30 cellular contexts compared by ENCODE assay signal in genomic region chr12:2652401-2653081, GRCh38.
A peak's percentile ranks its signal among the peaks of the same experiment; 100 is the strongest.
DNase-seq lines count a peak whose midpoint lies in the region; ATAC-seq and TF ChIP-seq lines count a peak whose summit lies in the region.
"Had no signal": no experiment of that assay in that cellular context is flagged by ENCODE, and none has a peak within 500 bp of the region (broad histone marks: within the 10 kb centered on the region; RNA-seq: fewer than 3 reads in every experiment).

No MANE protein-coding gene starts in this region.

- DNase-seq in H7 (peak; percentile 91), RWPE2 (ENCODE audit: low spot score) (peak; percentile 56), iPS-NIHi7 (ENCODE audit: extremely low spot score) (peak; percentile 83), trophoblast cell (no peak), GM13976 (ENCODE audit: low spot score) (no peak), DMS114 treated with DMSO at 0.1 percent for 48 hours (lab: John Stamatoyannopoulos, UW; ENCODE audit: unreplicated experiment) (no peak)
- DNase-seq in stimulated activated CD4-positive, alpha-beta T cell treated with anti-CD3 and anti-CD28 coated beads, Interleukin-2, amount 100 ng/mL, for 48 hours = no peak
- DNase-seq: activated CD8-positive, alpha-beta T cell treated with anti-CD3 and anti-CD28 coated beads, Interleukin-2, amount 10 ng/mL, durations not matched to agents 7 days and 5 days; activated T-cell treated with anti-CD3 and anti-CD28 coated beads for 4 hours; anterior cingulate cortex; colonic mucosa; COR-L47; DMS53; effector CD8-positive, alpha-beta T cell; immature natural killer cell; left lung; mesenchymal stem cell; NCI-H1105; NCI-H187; NCI-H2171 treated with DMSO at 0.1 percent for 48 hours; NCI-H510A treated with DMSO at 0.1 percent for 48 hours; Right ventricle myocardium superior; stimulated activated CD4-positive, alpha-beta T cell treated with anti-CD3 and anti-CD28 coated beads, Interleukin-4, amount 100 ng/mL, for 1 hour; T-helper 2 cell; thyroid gland had no signal

- H3K79me1 ChIP-seq in trophoblast cell (ENCODE audit: low read length) = no peaks in the 10 kb centered on the region

- H3K4ac ChIP-seq in trophoblast cell (ENCODE audit: low read depth, low read length) = no peak overlapping the region

- no peak overlapping the region for H3K4me3 ChIP-seq in H7 (ENCODE audit: insufficient read depth, low read depth, low read length)
- no peak overlapping the region for H3K4me3 ChIP-seq in RWPE2 (ENCODE audit: severe bottlenecking)
- H3K4me3 ChIP-seq in trophoblast cell (ENCODE audit: low read depth, low read length) = no peak overlapping the region
- H3K4me3 ChIP-seq: BLaER1 treated with 17β-estradiol and CSF1 and Interleukin-3, amounts not matched to agents 10 nM and 100 nM; colonic mucosa; hepatocyte; left lung; right atrium auricular region; thyroid gland had no signal

- no peak overlapping the region for H2AK5ac ChIP-seq in trophoblast cell (ENCODE audit: low read length)

- H4K12ac ChIP-seq in trophoblast cell (ENCODE audit: low read depth, low read length) = no peak overlapping the region

- peak overlapping the region; percentile 2 for H2BK12ac ChIP-seq in trophoblast cell (ENCODE audit: low read length)

- no peak for ATAC-seq in RWPE2 (ENCODE audit: low read depth)
- ATAC-seq in HG03520 (IDR thresholded peaks at IDR 0.05; ENCODE audit: unreplicated experiment) = no peak
- ATAC-seq: activated CD8-positive, alpha-beta T cell treated with anti-CD3 and anti-CD28 coated beads, Interleukin-2, amount 10 ng/mL, durations not matched to agents 7 days and 5 days; left lung had no signal

- H3K27me3 ChIP-seq in H7 (ENCODE audit: control insufficient read depth, insufficient read depth, low read length) = no peaks in the 10 kb centered on the region
- H3K27me3 ChIP-seq in RWPE2 (ENCODE audit: insufficient read depth, poor library complexity, severe bottlenecking) = peaks cover 60% of the 10 kb centered on the region
- H3K27me3 ChIP-seq in trophoblast cell (ENCODE audit: insufficient read depth, low read length) = no peaks in the 10 kb centered on the region
- H3K27me3 ChIP-seq: BLaER1 treated with 17β-estradiol and CSF1 and Interleukin-3, amounts not matched to agents 10 nM and 100 nM; colonic mucosa; hepatocyte; right atrium auricular region; thyroid gland had no signal

- H3K9me3 ChIP-seq in RWPE2 (ENCODE audit: severe bottlenecking) (no peaks in the 10 kb centered on the region), trophoblast cell (ENCODE audit: insufficient read depth, low read depth, low read length) (no peaks in the 10 kb centered on the region)
- H3K9me3 ChIP-seq: colonic mucosa, left lung, right atrium auricular region, thyroid gland had no signal

- no peak overlapping the region for H3K18ac ChIP-seq in trophoblast cell (ENCODE audit: low read length)

- H3K14ac ChIP-seq in trophoblast cell (ENCODE audit: low read length) = no peak overlapping the region

- H3K27ac ChIP-seq in RWPE2 (ENCODE audit: poor library complexity, severe bottlenecking) (no peak overlapping the region), trophoblast cell (ENCODE audit: low read depth, low read length) (no peak overlapping the region)
- H3K27ac ChIP-seq: BLaER1 treated with 17β-estradiol and CSF1 and Interleukin-3, amounts not matched to agents 10 nM and 100 nM; colonic mucosa; epithelial cell of prostate; hepatocyte; left lung; right atrium auricular region; thyroid gland had no signal

- H3K9ac ChIP-seq in trophoblast cell (ENCODE audit: low read length) = no peak overlapping the region
- H3K9ac ChIP-seq: BLaER1 treated with 17β-estradiol and CSF1 and Interleukin-3, amounts not matched to agents 10 nM and 100 nM had no signal

- no peak overlapping the region for H3K23ac ChIP-seq in trophoblast cell (ENCODE audit: low read length)

- H3K79me2 ChIP-seq in trophoblast cell (ENCODE audit: control insufficient read depth, insufficient read depth, low read length, poor library complexity) = no peaks in the 10 kb centered on the region
- H3K79me2 ChIP-seq: hepatocyte had no signal

- no peak overlapping the region for H4K8ac ChIP-seq in trophoblast cell (ENCODE audit: low read depth, low read length)

- H3K4me1 ChIP-seq in RWPE2 (ENCODE audit: insufficient read depth, poor library complexity, severe bottlenecking) = no peaks in the 10 kb centered on the region
- H3K4me1 ChIP-seq in trophoblast cell (ENCODE audit: control insufficient read depth in 1 of 2, insufficient read depth in 2 of 2, low read length in 2 of 2) = peaks cover 3 to 4% of the 10 kb centered on the region in 2 experiments
- H3K4me1 ChIP-seq: colonic mucosa, left lung, right atrium auricular region, thyroid gland had no signal

- in situ Hi-C loops in GM13976 (cut with MboI; ENCODE audit: low sequenced_read_pairs, unreplicated experiment) = no loop called here

- no peak overlapping the region for H3K4me2 ChIP-seq in trophoblast cell (ENCODE audit: low read length)
- H3K4me2 ChIP-seq: BLaER1 treated with 17β-estradiol and CSF1 and Interleukin-3, amounts not matched to agents 10 nM and 100 nM; hepatocyte had no signal

- no peaks in the 10 kb centered on the region for H3K36me3 ChIP-seq in H7 (replicated peaks; ENCODE audit: control insufficient read depth, insufficient read depth, low read length)
- no peaks in the 10 kb centered on the region for H3K36me3 ChIP-seq in RWPE2 (ENCODE audit: low read depth)
- peaks cover 6 to 9% of the 10 kb centered on the region in 2 experiments for H3K36me3 ChIP-seq in trophoblast cell (ENCODE audit: control insufficient read depth in 1 of 2, insufficient read depth in 2 of 2, low read length in 2 of 2)
- H3K36me3 ChIP-seq: BLaER1 treated with 17β-estradiol and CSF1 and Interleukin-3, amounts not matched to agents 10 nM and 100 nM; colonic mucosa; left lung; thyroid gland had no signal

- no peak overlapping the region for H2AFZ ChIP-seq in trophoblast cell (ENCODE audit: insufficient read depth, low read length, poor library complexity)
- H2AFZ ChIP-seq: hepatocyte had no signal

- no peak overlapping the region for H4K91ac ChIP-seq in trophoblast cell (ENCODE audit: low read depth, low read length)

- no peak overlapping the region for H2BK5ac ChIP-seq in trophoblast cell (ENCODE audit: low read depth, low read length, poor library complexity)

- no peak overlapping the region for H2BK120ac ChIP-seq in trophoblast cell (ENCODE audit: insufficient read depth, low read length, poor library complexity)

- TF ChIP-seq CTCF in RWPE2 (IDR thresholded peaks at IDR 0.05; ENCODE audit: poor library complexity, severe bottlenecking) (no peak), GM13976 (IDR thresholded peaks at IDR 0.05; ENCODE audit: borderline replicate concordance, control extremely low read depth, extremely low read depth, insufficient read depth, missing control alignments) (no peak)

- no CpG with 5 or more reads among the region's 33 CpGs for WGBS in trophoblast cell (ENCODE audit: extremely low coverage, insufficient coverage, insufficient read length)

Comparison
In these comparisons a context has a peak if more than half of its experiments do, and no peak if none do; other contexts are left out.
1. DNase-seq: peak in H7 (single experiment), RWPE2 (single experiment) and iPS-NIHi7 (single experiment); none in trophoblast cell (0 of 2), stimulated activated CD4-positive, alpha-beta T cell treated with anti-CD3 and anti-CD28 coated beads, Interleukin-2, amount 100 ng/mL, for 48 hours (0 of 2), GM13976 (single experiment) and DMS114 treated with DMSO at 0.1 percent for 48 hours (single experiment).